ENCODE assay signal across 1 cellular context in the genomic region with DNA sequence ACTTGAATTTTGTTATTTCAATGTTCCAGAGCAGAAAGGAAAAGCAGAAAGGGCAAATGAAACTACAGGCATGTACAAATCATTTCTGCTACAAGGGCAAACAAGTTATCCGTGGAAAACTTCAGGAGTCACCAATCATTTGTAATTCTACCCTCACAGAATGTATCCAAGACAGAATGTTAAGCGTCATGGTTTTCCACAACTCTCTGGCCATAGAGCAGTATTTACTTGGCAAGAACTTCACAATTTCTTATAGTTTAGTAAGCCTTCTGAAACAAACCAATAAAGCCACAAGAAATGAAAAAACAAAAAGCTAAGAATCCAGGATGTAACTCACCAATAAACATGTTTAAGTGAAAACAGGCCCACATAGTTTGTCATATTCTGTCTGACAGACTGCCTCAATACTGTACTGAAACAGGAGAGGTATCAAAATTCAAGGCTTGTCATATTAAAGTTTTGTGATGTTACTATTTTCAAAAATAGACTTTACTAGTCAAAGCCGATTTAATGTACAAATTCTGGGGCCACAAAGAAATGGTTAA.
TF ChIP-seq lines count a peak whose summit lies in the region.

No MANE protein-coding gene starts in this region.

TF ChIP-seq in IMR-90, 13 proteins besides CTCF, POLR2A, EP300 and RAD21:
- TF ChIP-seq MAFK (IDR thresholded peaks at IDR 0.05; ENCODE audit: low read depth, low read length), result no peak
- no peak for TF ChIP-seq MAZ (IDR thresholded peaks at IDR 0.05; ENCODE audit: borderline replicate concordance, low read depth, low read length)
- TF ChIP-seq RFX5 (IDR thresholded peaks at IDR 0.05; ENCODE audit: low read depth, low read length), result no peak
- no peak for TF ChIP-seq CEBPB (IDR thresholded peaks at IDR 0.05; ENCODE audit: low read depth, low read length)
- TF ChIP-seq RCOR1 (IDR thresholded peaks at IDR 0.05; ENCODE audit: insufficient replicate concordance, low read length), result no peak
